ENCODE assay signal across 1 cellular context in the genomic region with DNA sequence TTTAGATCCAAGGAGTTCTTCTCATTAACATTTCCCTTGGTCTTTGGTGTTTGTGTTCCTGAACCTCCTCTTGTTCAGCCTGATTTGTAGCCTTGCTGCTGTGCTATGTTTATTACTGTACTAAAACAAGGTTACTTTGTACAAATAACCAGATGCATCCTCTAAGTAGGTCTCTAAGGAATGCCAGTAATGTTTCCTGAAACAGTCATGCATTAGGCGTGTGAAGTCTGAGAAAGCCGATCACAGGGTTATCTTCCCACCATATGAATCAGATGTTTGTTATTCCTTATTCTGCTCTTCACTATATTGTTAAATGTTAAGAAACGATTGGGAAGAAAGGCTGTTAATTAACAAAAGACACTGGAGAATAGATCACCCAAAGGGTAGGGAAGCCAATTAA.
TF ChIP-seq lines count a peak whose summit lies in the region.

No MANE protein-coding gene starts in this region.

TF ChIP-seq in H1, 55 proteins besides CTCF, POLR2A, EP300 and RAD21:
- TF ChIP-seq BRCA1 (IDR thresholded peaks at IDR 0.05; ENCODE audit: low read depth, low read length) (no peak), SIN3A (conservative IDR thresholded peaks at IDR 0.05 in 1 of 2, IDR thresholded peaks at IDR 0.05 in 1 of 2; ENCODE audit: low read depth in 1 of 2, low read length in 2 of 2) (no peak), GTF2F1 (IDR thresholded peaks at IDR 0.05; ENCODE audit: borderline replicate concordance, low read depth, low read length) (no peak), NRF1 (IDR thresholded peaks at IDR 0.05; ENCODE audit: low read depth, low read length) (no peak), TBP (IDR thresholded peaks at IDR 0.05; ENCODE audit: low read depth, low read length) (no peak), SP2 (IDR thresholded peaks at IDR 0.05; ENCODE audit: low read length) (no peak), EZH2 (IDR thresholded peaks at IDR 0.05; ENCODE audit: low read depth, low read length, severe bottlenecking) (no peak), SAP30 (IDR thresholded peaks at IDR 0.05; ENCODE audit: insufficient read depth, insufficient replicate concordance, low read length) (no peak)
